In the genomic region with DNA sequence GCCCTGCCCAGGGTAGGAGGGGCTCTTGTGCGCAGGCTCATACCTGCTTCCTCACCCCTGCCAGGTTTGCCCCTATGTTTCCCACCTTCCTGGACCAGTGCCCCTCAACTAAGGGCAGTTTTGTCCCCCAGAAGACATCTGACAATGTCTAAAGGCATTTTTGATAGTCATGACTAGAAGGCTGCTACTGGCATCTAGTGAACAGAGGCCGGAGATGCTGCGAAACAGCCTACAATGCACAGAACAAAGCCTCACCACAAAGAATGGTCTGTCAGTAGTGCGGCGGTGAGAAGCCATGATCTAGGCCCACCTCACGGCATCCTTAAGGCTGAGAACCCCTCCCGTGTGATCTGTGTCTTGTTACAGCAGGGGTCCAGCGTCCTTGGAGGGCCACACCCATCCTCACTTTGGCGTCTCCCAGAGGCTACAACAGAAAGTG, we compare ENCODE assay signal across 12 cellular contexts.
A peak's percentile ranks its signal among the peaks of the same experiment; 100 is the strongest.
DNase-seq lines count a peak whose midpoint lies in the region; ATAC-seq and TF ChIP-seq lines count a peak whose summit lies in the region.
"Had no signal": no experiment of that assay in that cellular context is flagged by ENCODE, and none has a peak within 500 bp of the region (broad histone marks: within the 10 kb centered on the region; RNA-seq: fewer than 3 reads in every experiment).

No MANE protein-coding gene starts in this region.

- no peak overlapping the region for H3K4me2 ChIP-seq in mesendoderm (ENCODE audit: low read length)

- WGBS in mesendoderm (ENCODE audit: extremely low coverage, insufficient coverage, low lambda C conversion rate), result no CpG with 5 or more reads among the region's 9 CpGs

- H2AK5ac ChIP-seq in mesendoderm (ENCODE audit: low read length), result peak overlapping the region; percentile 97

- H4K5ac ChIP-seq in mesendoderm (ENCODE audit: low read length), result no peak overlapping the region

- in situ Hi-C loops in astrocyte of the spinal cord (cut with HindIII; ENCODE audit: low sequenced_read_pairs), result no loop called here

- no peak overlapping the region for H3K27ac ChIP-seq in mesendoderm (ENCODE audit: low read depth, low read length)

- H3K4me3 ChIP-seq in LNCaP clone FGC (ENCODE audit: low read depth, low read length), result no peak overlapping the region
- no peak overlapping the region for H3K4me3 ChIP-seq in astrocyte of the spinal cord (ENCODE audit: low read depth, low read length)
- no peak overlapping the region for H3K4me3 ChIP-seq in mesendoderm (ENCODE audit: low read length)
- H3K4me3 ChIP-seq: lung had no signal

- no peak overlapping the region for H3K18ac ChIP-seq in mesendoderm (ENCODE audit: low read length)

- peaks cover 4% of the 10 kb centered on the region for H3K4me1 ChIP-seq in mesendoderm (ENCODE audit: control insufficient read depth, low read depth, low read length)

- ATAC-seq in GM18870 (IDR thresholded peaks at IDR 0.05; ENCODE audit: unreplicated experiment), result no peak
- ATAC-seq in HG02642 (IDR thresholded peaks at IDR 0.05; ENCODE audit: poor library complexity, unreplicated experiment), result no peak

- H3K4ac ChIP-seq in mesendoderm (ENCODE audit: low read depth, low read length), result peak overlapping the region; percentile 78

- no peak overlapping the region for H2BK15ac ChIP-seq in mesendoderm (replicated peaks; ENCODE audit: low read depth)

- H3K23ac ChIP-seq in mesendoderm (ENCODE audit: low read length), result no peak overlapping the region

- DNase-seq in GF-D8 (lab: John Stamatoyannopoulos, UW), result peak; percentile 13
- no peak for DNase-seq in LNCaP clone FGC (ENCODE audit: low read depth)
- DNase-seq in astrocyte of the spinal cord (ENCODE audit: low read depth, low spot score), result peak; percentile 8
- DNase-seq in mesendoderm, result peak; percentile 38
- no peak for DNase-seq in NCI-H510A treated with DMSO at 0.1 percent for 48 hours (lab: John Stamatoyannopoulos, UW)
- no peak for DNase-seq in NCI-H2171 (lab: John Stamatoyannopoulos, UW)
- DNase-seq: activated CD4-positive, CD25-positive, alpha-beta regulatory T cell treated with anti-CD3 and anti-CD28 coated beads, Interleukin-2, amount 50 U/mL, for 72 hours; NCI-H1417 treated with DMSO at 0.1 percent for 48 hours; stimulated activated CD4-positive, alpha-beta T cell treated with anti-CD3 and anti-CD28 coated beads, Interleukin-1b, Interleukin-23, amount 100 ng/mL, for 48 hours had no signal

- H3K79me1 ChIP-seq in mesendoderm (ENCODE audit: low read length), result no peaks in the 10 kb centered on the region

- TF ChIP-seq CTCF in LNCaP clone FGC (IDR thresholded peaks at IDR 0.05; ENCODE audit: control insufficient read depth, extremely low read depth, insufficient read depth) (0 out of 2 replicates have a peak, but pooled peaks have one; percentile 7), astrocyte of the spinal cord (IDR thresholded peaks at IDR 0.05; ENCODE audit: low read depth, low read length) (peak; percentile 33)

- H3K36me3 ChIP-seq in mesendoderm (ENCODE audit: control insufficient read depth, insufficient read depth, low read length), result no peaks in the 10 kb centered on the region

- no peak overlapping the region for H3K9ac ChIP-seq in mesendoderm (ENCODE audit: low read length)

- H3K27me3 ChIP-seq in mesendoderm (ENCODE audit: insufficient read depth, low read length, poor library complexity), result no peaks in the 10 kb centered on the region

- peak overlapping the region; percentile 68 for H3K56ac ChIP-seq in mesendoderm (ENCODE audit: low read length)

- H4K8ac ChIP-seq in mesendoderm (ENCODE audit: low read depth, low read length), result no peak overlapping the region

- H2BK5ac ChIP-seq in mesendoderm (ENCODE audit: low read length), result peak overlapping the region; percentile 79

- no peaks in the 10 kb centered on the region for H3K79me2 ChIP-seq in mesendoderm (ENCODE audit: control insufficient read depth, insufficient read depth, low read length)

- H2BK120ac ChIP-seq in mesendoderm (ENCODE audit: low read depth, low read length), result no peak overlapping the region

Comparison
In these comparisons a context has a peak if more than half of its experiments do, and no peak if none do; other contexts are left out.
1. DNase-seq: peak in GF-D8 (single experiment), astrocyte of the spinal cord (single experiment) and mesendoderm (single experiment); none in LNCaP clone FGC (single experiment), NCI-H510A treated with DMSO at 0.1 percent for 48 hours (single experiment) and NCI-H2171 (single experiment).